In genomic region chr4:38590017-38590416, GRCh38 we compare ENCODE assay signal across 21 cellular contexts.
"Had no signal": no experiment of that assay in that cellular context is flagged by ENCODE, and none has a peak within 500 bp of the region (broad histone marks: within the 10 kb centered on the region; RNA-seq: fewer than 3 reads in every experiment).

No MANE protein-coding gene starts in this region.

- H3K36me3 ChIP-seq: ascending aorta, Peyer's patch had no signal

- H3K4me1 ChIP-seq: ascending aorta, body of pancreas, Peyer's patch had no signal

- ATAC-seq: activated naive CD4-positive, alpha-beta T cell treated with anti-CD3 and anti-CD28 coated beads, Interleukin-2, amount 50 U/mL, for 72 hours; activated naive CD8-positive, alpha-beta T cell treated with anti-CD3 and anti-CD28 coated beads, Interleukin-2, amount 50 U/mL, for 24 hours; activated T-cell treated with anti-CD3 and anti-CD28 coated beads, Interleukin-2, amount 50 U/mL, for 4 hours; body of pancreas had no signal

- H3K27ac ChIP-seq: ascending aorta, body of pancreas, Peyer's patch, VCaP had no signal

- H3K27me3 ChIP-seq: ascending aorta, body of pancreas, Peyer's patch had no signal

- DNase-seq: activated CD4-positive, alpha-beta memory T cell treated with anti-CD3 and anti-CD28 coated beads for 36 hours; activated CD4-positive, alpha-beta T cell treated with anti-CD3 and anti-CD28 coated beads, Interleukin-2, amount 10 ng/mL, durations not matched to agents 7 days and 5 days; activated CD4-positive, CD25-positive, alpha-beta regulatory T cell; activated CD8-positive, alpha-beta memory T cell treated with anti-CD3 and anti-CD28 coated beads for 24 hours; activated effector memory CD4-positive, alpha-beta T cell treated with anti-CD3 and anti-CD28 coated beads, Interleukin-2, amount 50 U/mL, for 16 hours; activated naive CD4-positive, alpha-beta T cell treated with Interleukin-2 at 50 U/mL for 16 hours; activated naive CD8-positive, alpha-beta T cell treated with anti-CD3 and anti-CD28 coated beads, Interleukin-2, amount 50 U/mL, for 24 hours; activated T-cell treated with anti-CD3 and anti-CD28 coated beads, Interleukin-2, amount 50 U/mL, for 4 hours; amniotic stem cell; body of pancreas; central memory CD4-positive, alpha-beta T cell; NCI-H1048; NCI-H146; NCI-H187 treated with DMSO at 0.1 percent for 48 hours; NCI-H2081 treated with DMSO at 0.1 percent for 48 hours; NCI-H446; Peyer's patch; T-helper 1 cell had no signal

- H3K9me3 ChIP-seq: ascending aorta, body of pancreas, Peyer's patch had no signal

- H3K4me3 ChIP-seq: ascending aorta, body of pancreas, Peyer's patch had no signal
